In genomic region chr7:2732959-2733584, GRCh38 we compare ENCODE assay signal across 10 cellular contexts. TPM values are rescaled to one million over a fixed set of nuclear protein-coding genes. Genes with fewer than 3 reads are reported as not detected.
DNase-seq lines count a peak whose midpoint lies in the region; ATAC-seq and TF ChIP-seq lines count a peak whose summit lies in the region.
"Had no signal": no experiment of that assay in that cellular context is flagged by ENCODE, and none has a peak within 500 bp of the region (broad histone marks: within the 10 kb centered on the region; RNA-seq: fewer than 3 reads in every experiment).

No MANE protein-coding gene starts in this region.

- POLR2A ChIA-PET in activated CD8-positive, alpha-beta T cell treated with anti-CD3 and anti-CD28 coated beads for 36 hours (lab: Charles Lee): interaction anchor here (1.0 to 1.2 kb wide), 2 partner anchors 12 to 16 kb away, joined by 3 read pairs; no protein-coding TSS in a partner anchor

- CTCF ChIA-PET in activated CD8-positive, alpha-beta T cell treated with anti-CD3 and anti-CD28 coated beads for 36 hours (lab: Charles Lee): interaction anchor here (1.0 to 4.3 kb wide), 3 partner anchors 18 to 62 kb away, joined by 3 to 16 read pairs (median 3); no protein-coding TSS in a partner anchor

- peak overlapping the region; percentile 39 to 49 for H3K27ac Mint-ChIP-seq in stimulated activated naive CD8-positive, alpha-beta T cell treated with anti-CD3 and anti-CD28 coated beads, Interleukin-15, amount 100 ng/mL, for 72 hours
- H3K27ac Mint-ChIP-seq in activated CD8-positive, alpha-beta T cell treated with anti-CD3 and anti-CD28 coated beads for 36 hours: no peak overlapping the region
- H3K27ac Mint-ChIP-seq: CD4-positive, alpha-beta T cell had no signal

- peak overlapping the region; percentile 46 to 50 for H3K27ac ChIP-seq in coronary artery
- H3K27ac ChIP-seq: SK-N-MC had no signal

- H3K4me3 ChIP-seq in coronary artery: peak overlapping the region; percentile 17
- H3K4me3 ChIP-seq: SK-N-MC had no signal

- no peak for TF ChIP-seq CTCF in coronary artery (IDR thresholded peaks at IDR 0.05)
- no peak for TF ChIP-seq CTCF in activated CD8-positive, alpha-beta T cell treated with anti-CD3 and anti-CD28 coated beads for 36 hours (IDR thresholded peaks at IDR 0.05)

- peaks cover 62% of the 10 kb centered on the region for H3K4me1 Mint-ChIP-seq in stimulated activated naive CD8-positive, alpha-beta T cell treated with anti-CD3 and anti-CD28 coated beads, Interleukin-15, amount 100 ng/mL, for 72 hours
- peaks cover 43% of the 10 kb centered on the region for H3K4me1 Mint-ChIP-seq in activated CD8-positive, alpha-beta T cell treated with anti-CD3 and anti-CD28 coated beads for 36 hours (ENCODE audit: low read depth)

- H3K27me3 Mint-ChIP-seq in stimulated activated naive CD8-positive, alpha-beta T cell treated with anti-CD3 and anti-CD28 coated beads, Interleukin-15, amount 100 ng/mL, for 72 hours: peaks cover 10% of the 10 kb centered on the region
- no peaks in the 10 kb centered on the region for H3K27me3 Mint-ChIP-seq in activated CD8-positive, alpha-beta T cell treated with anti-CD3 and anti-CD28 coated beads for 36 hours
- H3K27me3 Mint-ChIP-seq: CD4-positive, alpha-beta T cell had no signal

- peaks cover 16% of the 10 kb centered on the region for H3K36me3 Mint-ChIP-seq in activated CD8-positive, alpha-beta T cell treated with anti-CD3 and anti-CD28 coated beads for 36 hours (ENCODE audit: low read depth)

- H3K9me3 Mint-ChIP-seq in stimulated activated naive CD8-positive, alpha-beta T cell treated with anti-CD3 and anti-CD28 coated beads, Interleukin-15, amount 100 ng/mL, for 72 hours: no peaks in the 10 kb centered on the region
- no peaks in the 10 kb centered on the region for H3K9me3 Mint-ChIP-seq in activated CD8-positive, alpha-beta T cell treated with anti-CD3 and anti-CD28 coated beads for 36 hours
- H3K9me3 Mint-ChIP-seq: CD4-positive, alpha-beta T cell had no signal

- no peak overlapping the region for H3K4me3 Mint-ChIP-seq in stimulated activated naive CD8-positive, alpha-beta T cell treated with anti-CD3 and anti-CD28 coated beads, Interleukin-15, amount 100 ng/mL, for 72 hours
- no peak overlapping the region for H3K4me3 Mint-ChIP-seq in activated CD8-positive, alpha-beta T cell treated with anti-CD3 and anti-CD28 coated beads for 36 hours
- H3K4me3 Mint-ChIP-seq: CD4-positive, alpha-beta T cell had no signal

- intact Hi-C loops in activated CD8-positive, alpha-beta T cell treated with anti-CD3 and anti-CD28 coated beads for 36 hours (cut with micrococcal nuclease): no loop called here

- no peak for DNase-seq in stimulated activated naive CD8-positive, alpha-beta T cell treated with anti-CD3 and anti-CD28 coated beads, Interleukin-15, amount 100 ng/mL, for 72 hours
- no peak for DNase-seq in stimulated activated naive CD8-positive, alpha-beta T cell treated with anti-CD3 and anti-CD28 coated beads, Interleukin-15, Interleukin-2, amounts not matched to agents 100 U/mL and 50 U/mL, for 24 hours
- DNase-seq in coronary artery (ENCODE audit: low spot score) (peak; percentile 81), mesenteric fat pad (ENCODE audit: low spot score) (peak; percentile 89), T-helper 9 cell (no peak), NCI-H82 treated with DMSO at 0.1 percent for 48 hours (lab: John Stamatoyannopoulos, UW; ENCODE audit: unreplicated experiment) (no peak)
- DNase-seq in activated CD8-positive, alpha-beta T cell treated with anti-CD3 and anti-CD28 coated beads for 36 hours: no peak

- ATAC-seq in stimulated activated naive CD8-positive, alpha-beta T cell treated with anti-CD3 and anti-CD28 coated beads, Interleukin-15, amount 100 ng/mL, for 72 hours: no peak
- no peak for ATAC-seq in stimulated activated naive CD8-positive, alpha-beta T cell treated with anti-CD3 and anti-CD28 coated beads, Interleukin-15, Interleukin-2, amounts not matched to agents 100 U/mL and 50 U/mL, for 24 hours
- ATAC-seq in HG03045 (IDR thresholded peaks at IDR 0.05; ENCODE audit: unreplicated experiment): no peak
- no peak for ATAC-seq in activated CD8-positive, alpha-beta T cell treated with anti-CD3 and anti-CD28 coated beads for 36 hours

RNA-seq across cellular contexts. Expression of gene AMZ1, which starts 45.1 kb away (rescaled TPM):
- 0.16 TPM for total RNA-seq in mesenteric fat pad
- total RNA-seq in activated CD8-positive, alpha-beta T cell treated with anti-CD3 and anti-CD28 coated beads for 36 hours: under 1 TPM; 0.11 to 0.14 TPM

Comparison
In these comparisons a context has a peak if more than half of its experiments do, and no peak if none do; other contexts are left out.
1. DNase-seq: peak in coronary artery (single experiment) and mesenteric fat pad (single experiment); none in stimulated activated naive CD8-positive, alpha-beta T cell treated with anti-CD3 and anti-CD28 coated beads, Interleukin-15, amount 100 ng/mL, for 72 hours (0 of 2), stimulated activated naive CD8-positive, alpha-beta T cell treated with anti-CD3 and anti-CD28 coated beads, Interleukin-15, Interleukin-2, amounts not matched to agents 100 U/mL and 50 U/mL, for 24 hours (single experiment), T-helper 9 cell (single experiment), activated CD8-positive, alpha-beta T cell treated with anti-CD3 and anti-CD28 coated beads for 36 hours (single experiment) and NCI-H82 treated with DMSO at 0.1 percent for 48 hours (single experiment).